2 cellular contexts compared by ENCODE assay signal in the genomic region with DNA sequence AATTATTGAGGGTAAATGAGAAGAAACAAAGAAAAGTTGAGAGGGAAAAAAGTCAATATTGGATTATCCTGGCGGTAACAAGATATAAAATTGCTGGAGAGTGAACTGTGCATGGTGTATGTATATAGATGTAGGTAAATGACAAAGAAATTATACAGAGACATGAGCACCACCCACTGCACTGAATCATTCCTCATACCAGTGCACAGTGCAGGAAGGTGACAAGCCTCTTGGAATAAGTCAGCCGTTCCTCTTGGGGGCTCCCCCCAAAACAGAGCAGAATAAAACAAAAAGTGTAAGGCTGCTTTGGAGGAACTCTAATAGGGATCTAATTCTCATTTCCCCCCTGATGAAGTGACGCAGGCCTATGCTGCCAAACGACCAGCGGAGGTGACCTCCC.
TF ChIP-seq lines count a peak whose summit lies in the region.

No MANE protein-coding gene starts in this region.

TF ChIP-seq in IMR-90, 13 proteins besides CTCF, POLR2A, EP300 and RAD21 (continued from another document):
- TF ChIP-seq FOS (IDR thresholded peaks at IDR 0.05; ENCODE audit: low read depth, low read length) = no peak
- TF ChIP-seq, protein P1, sequence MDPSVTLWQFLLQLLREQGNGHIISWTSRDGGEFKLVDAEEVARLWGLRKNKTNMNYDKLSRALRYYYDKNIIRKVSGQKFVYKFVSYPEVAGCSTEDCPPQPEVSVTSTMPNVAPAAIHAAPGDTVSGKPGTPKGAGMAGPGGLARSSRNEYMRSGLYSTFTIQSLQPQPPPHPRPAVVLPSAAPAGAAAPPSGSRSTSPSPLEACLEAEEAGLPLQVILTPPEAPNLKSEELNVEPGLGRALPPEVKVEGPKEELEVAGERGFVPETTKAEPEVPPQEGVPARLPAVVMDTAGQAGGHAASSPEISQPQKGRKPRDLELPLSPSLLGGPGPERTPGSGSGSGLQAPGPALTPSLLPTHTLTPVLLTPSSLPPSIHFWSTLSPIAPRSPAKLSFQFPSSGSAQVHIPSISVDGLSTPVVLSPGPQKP (IDR thresholded peaks at IDR 0.05; ENCODE audit: borderline replicate concordance, low read depth, low read length) = no peak

TF ChIP-seq in K562, 482 proteins besides CTCF, POLR2A, EP300 and RAD21 (continued from another document):
- TF ChIP-seq RHOXF2B (CRISPR knock-in tag; conservative IDR thresholded peaks at IDR 0.05) = no peak
- no peak for TF ChIP-seq GTF2F1 (IDR thresholded peaks at IDR 0.05; ENCODE audit: low read depth, low read length)
- TF ChIP-seq NR2C2 (CRISPR knock-in tag; IDR thresholded peaks at IDR 0.05) = no peak
- no peak for TF ChIP-seq NR2C2 (tag; IDR thresholded peaks at IDR 0.05)
- TF ChIP-seq ZNF699 (CRISPR knock-in tag; IDR thresholded peaks at IDR 0.05; ENCODE audit: insufficient replicate concordance) = no peak
TF ChIP-seq in K562: peak in this region for 0.
